In genomic region chr11:65491163-65491465, GRCh38 we compare ENCODE assay signal across 9 cellular contexts. TPM values are rescaled to one million over a fixed set of nuclear protein-coding genes. Genes with fewer than 3 reads are reported as not detected.
DNase-seq lines count a peak whose midpoint lies in the region; TF ChIP-seq lines count a peak whose summit lies in the region.
"Had no signal": no experiment of that assay in that cellular context is flagged by ENCODE, and none has a peak within 500 bp of the region (broad histone marks: within the 10 kb centered on the region; RNA-seq: fewer than 3 reads in every experiment).

No MANE protein-coding gene starts in this region.

- H3K27ac Mint-ChIP-seq in activated CD4-positive, alpha-beta memory T cell treated with anti-CD3 and anti-CD28 coated beads for 36 hours, result peak overlapping the region; percentile 62
- no peak overlapping the region for H3K27ac Mint-ChIP-seq in activated CD4-positive, alpha-beta memory T cell treated with anti-CD3 and anti-CD28 coated beads, Interleukin-2, amount 10 ng/mL, durations not matched to agents 7 days and 5 days
- H3K27ac Mint-ChIP-seq in type B pancreatic cell, result peak overlapping the region; percentile 91

- TF ChIP-seq CTCF in colonic mucosa (IDR thresholded peaks at IDR 0.05) (no peak), type B pancreatic cell (conservative IDR thresholded peaks at IDR 0.05) (no peak)

- no peaks in the 10 kb centered on the region for H3K9me3 Mint-ChIP-seq in activated CD4-positive, alpha-beta memory T cell treated with anti-CD3 and anti-CD28 coated beads for 36 hours
- H3K9me3 Mint-ChIP-seq in activated CD4-positive, alpha-beta memory T cell treated with anti-CD3 and anti-CD28 coated beads, Interleukin-2, amount 10 ng/mL, durations not matched to agents 7 days and 5 days, result no peaks in the 10 kb centered on the region
- no peaks in the 10 kb centered on the region for H3K9me3 Mint-ChIP-seq in type B pancreatic cell

- CTCF ChIA-PET in activated CD4-positive, alpha-beta memory T cell treated with anti-CD3 and anti-CD28 coated beads for 36 hours (lab: Charles Lee), result interaction anchor here (0.7 to 1.4 kb wide), 4 partner anchors 12 to 66 kb away, joined by 3 to 4 read pairs (median 4); no protein-coding TSS in a partner anchor
- CTCF ChIA-PET in activated CD4-positive, alpha-beta memory T cell treated with anti-CD3 and anti-CD28 coated beads, Interleukin-2, amount 10 ng/mL, durations not matched to agents 7 days and 5 days (lab: Charles Lee), result interaction anchor here (0.6 to 1.4 kb wide), 4 partner anchors 10 to 19 kb away, joined by 3 to 5 read pairs (median 3); no protein-coding TSS in a partner anchor

- H3K4me3 Mint-ChIP-seq in activated CD4-positive, alpha-beta memory T cell treated with anti-CD3 and anti-CD28 coated beads for 36 hours, result no peak overlapping the region
- no peak overlapping the region for H3K4me3 Mint-ChIP-seq in activated CD4-positive, alpha-beta memory T cell treated with anti-CD3 and anti-CD28 coated beads, Interleukin-2, amount 10 ng/mL, durations not matched to agents 7 days and 5 days
- H3K4me3 Mint-ChIP-seq in type B pancreatic cell, result peak overlapping the region; percentile 45

- H3K4me1 Mint-ChIP-seq in activated CD4-positive, alpha-beta memory T cell treated with anti-CD3 and anti-CD28 coated beads for 36 hours (ENCODE audit: low read depth), result peaks cover 64% of the 10 kb centered on the region
- peaks cover 52% of the 10 kb centered on the region for H3K4me1 Mint-ChIP-seq in activated CD4-positive, alpha-beta memory T cell treated with anti-CD3 and anti-CD28 coated beads, Interleukin-2, amount 10 ng/mL, durations not matched to agents 7 days and 5 days
- H3K4me1 Mint-ChIP-seq in type B pancreatic cell (ENCODE audit: unreplicated experiment), result peaks cover 65% of the 10 kb centered on the region

- no peaks in the 10 kb centered on the region for H3K27me3 Mint-ChIP-seq in activated CD4-positive, alpha-beta memory T cell treated with anti-CD3 and anti-CD28 coated beads for 36 hours
- H3K27me3 Mint-ChIP-seq in activated CD4-positive, alpha-beta memory T cell treated with anti-CD3 and anti-CD28 coated beads, Interleukin-2, amount 10 ng/mL, durations not matched to agents 7 days and 5 days, result no peaks in the 10 kb centered on the region
- H3K27me3 Mint-ChIP-seq in type B pancreatic cell, result no peaks in the 10 kb centered on the region

- no peaks in the 10 kb centered on the region for H3K27me3 ChIP-seq in colonic mucosa
- H3K27me3 ChIP-seq in muscle layer of colon (ENCODE audit: control insufficient read depth in 1 of 2, insufficient read depth in 2 of 2, low read length in 2 of 2), result no peaks in the 10 kb centered on the region

- no peaks in the 10 kb centered on the region for H3K9me3 ChIP-seq in colonic mucosa
- H3K9me3 ChIP-seq in muscle layer of colon (ENCODE audit: low read length), result no peaks in the 10 kb centered on the region

- H3K36me3 ChIP-seq in colonic mucosa (no peaks in the 10 kb centered on the region), muscle layer of colon (ENCODE audit: insufficient read depth, low read length) (no peaks in the 10 kb centered on the region)

- intact Hi-C loops in activated CD4-positive, alpha-beta memory T cell treated with anti-CD3 and anti-CD28 coated beads for 36 hours (cut with micrococcal nuclease), result no loop called here
- intact Hi-C loops in colonic mucosa (cut with DNase I), result no loop called here

- H3K4me3 ChIP-seq in colonic mucosa, result no peak overlapping the region
- peak overlapping the region in 1 of 2 donors; percentile 10 for H3K4me3 ChIP-seq in muscle layer of colon (ENCODE audit: low read depth in 1 of 2, low read length in 2 of 2)

- no peak for DNase-seq in activated CD4-positive, alpha-beta memory T cell treated with anti-CD3 and anti-CD28 coated beads for 36 hours
- no peak for DNase-seq in activated CD4-positive, alpha-beta memory T cell treated with anti-CD3 and anti-CD28 coated beads, Interleukin-2, amount 10 ng/mL, durations not matched to agents 7 days and 5 days
- no peak for DNase-seq in colonic mucosa
- no peak for DNase-seq in type B pancreatic cell (ENCODE audit: extremely low spot score, unreplicated experiment)
- no peak for DNase-seq in SHP77 treated with DMSO at 0.1 percent for 48 hours (lab: John Stamatoyannopoulos, UW)
- no peak for DNase-seq in COLO668 (lab: John Stamatoyannopoulos, UW; ENCODE audit: unreplicated experiment)
- no peak for DNase-seq in SIG-M5 (lab: John Stamatoyannopoulos, UW)
- DNase-seq: stimulated activated CD4-positive, alpha-beta T cell treated with anti-CD3 and anti-CD28 coated beads, Interleukin-15, amount 100 ng/mL, for 24 hours had no signal

- H3K4me1 ChIP-seq in colonic mucosa, result peaks cover 64% of the 10 kb centered on the region
- H3K4me1 ChIP-seq in muscle layer of colon (ENCODE audit: insufficient read depth, low read length), result peaks cover 90% of the 10 kb centered on the region

- H3K36me3 Mint-ChIP-seq in activated CD4-positive, alpha-beta memory T cell treated with anti-CD3 and anti-CD28 coated beads for 36 hours, result peaks cover 2% of the 10 kb centered on the region
- no peaks in the 10 kb centered on the region for H3K36me3 Mint-ChIP-seq in activated CD4-positive, alpha-beta memory T cell treated with anti-CD3 and anti-CD28 coated beads, Interleukin-2, amount 10 ng/mL, durations not matched to agents 7 days and 5 days (ENCODE audit: low read depth)
- H3K36me3 Mint-ChIP-seq in type B pancreatic cell, result no peaks in the 10 kb centered on the region

- H3K27ac ChIP-seq in colonic mucosa (peak overlapping the region; percentile 99), muscle layer of colon (ENCODE audit: low read depth, low read length) (peak overlapping the region; percentile 100)

- H3K9ac ChIP-seq in colonic mucosa (ENCODE audit: low read depth in 2 of 2, low read length in 2 of 2), result peak overlapping the region; percentile 45 to 99
- peak overlapping the region; percentile 35 for H3K9ac ChIP-seq in muscle layer of colon (ENCODE audit: low read length)

- POLR2A ChIA-PET in activated CD4-positive, alpha-beta memory T cell treated with anti-CD3 and anti-CD28 coated beads for 36 hours (lab: Charles Lee), result interaction anchor here (18.0 to 26.8 kb wide), 3 partner anchors 13 to 69 kb away, joined by 473 to 4089 read pairs (median 824); partner anchors contain the start of genes MALAT1 and NEAT1
- POLR2A ChIA-PET in activated CD4-positive, alpha-beta memory T cell treated with anti-CD3 and anti-CD28 coated beads, Interleukin-2, amount 10 ng/mL, durations not matched to agents 7 days and 5 days (lab: Charles Lee), result interaction anchor here (1.1 to 28.9 kb wide), 4 partner anchors 7 to 70 kb away, joined by 3 to 6840 read pairs (median 1583); partner anchors contain the start of genes MALAT1 and NEAT1

RNA-seq across cellular contexts. Expression of gene MALAT1, which starts 7.7 kb away (rescaled TPM):
- total RNA-seq in activated CD4-positive, alpha-beta memory T cell treated with anti-CD3 and anti-CD28 coated beads for 36 hours, result 1,000 to 10,000 TPM; 8,046 to 8,888 TPM
- 1,000 to 10,000 TPM; 7,674 to 7,759 TPM for total RNA-seq in activated CD4-positive, alpha-beta memory T cell treated with anti-CD3 and anti-CD28 coated beads, Interleukin-2, amount 10 ng/mL, durations not matched to agents 7 days and 5 days
- total RNA-seq in colonic mucosa, result 1,000 to 10,000 TPM; 4,716 to 6,071 TPM
- 4,133 and 6,276 TPM in 2 replicates for total RNA-seq in type B pancreatic cell (ENCODE audit: low replicate concordance)

RNA-seq across cellular contexts. Expression of gene SCYL1, which starts 33.8 kb away (rescaled TPM):
- 10 to 100 TPM; 67.8 to 69.8 TPM for total RNA-seq in activated CD4-positive, alpha-beta memory T cell treated with anti-CD3 and anti-CD28 coated beads for 36 hours
- 10 to 100 TPM; 56.9 to 58.5 TPM for total RNA-seq in activated CD4-positive, alpha-beta memory T cell treated with anti-CD3 and anti-CD28 coated beads, Interleukin-2, amount 10 ng/mL, durations not matched to agents 7 days and 5 days
- total RNA-seq in colonic mucosa (10 to 100 TPM; 59.2 to 84.1 TPM), type B pancreatic cell (ENCODE audit: low replicate concordance) (79.4 and 80.4 TPM in 2 replicates)
